In the genomic region with DNA sequence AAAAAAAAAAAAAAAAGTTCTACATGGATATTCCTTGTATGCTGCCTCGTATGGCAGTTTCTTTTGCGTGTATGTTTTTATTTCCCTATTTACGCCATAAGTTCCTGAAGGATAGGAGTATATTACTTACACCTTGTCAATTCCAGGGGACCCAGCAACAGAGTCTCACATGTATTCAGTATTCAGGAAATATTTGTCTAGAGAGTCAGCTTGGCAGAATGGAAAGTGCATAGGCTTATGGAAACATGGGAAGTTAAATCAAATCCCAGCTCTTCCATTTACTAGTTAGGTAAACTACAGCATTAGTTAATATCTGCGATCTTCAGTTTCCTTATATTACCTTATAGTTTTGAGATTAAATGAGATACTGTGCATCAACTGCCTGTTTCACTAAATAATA, we compare ENCODE assay signal across 1 cellular context.
TF ChIP-seq lines count a peak whose summit lies in the region.

No MANE protein-coding gene starts in this region.

TF ChIP-seq in SK-N-SH, 30 proteins besides CTCF, POLR2A, EP300 and RAD21 (continued from another document):
- no peak for TF ChIP-seq PBX3 (IDR thresholded peaks at IDR 0.05)
